ENCODE assay signal across 10 cellular contexts in genomic region chr10:30820282-30820991, GRCh38.
DNase-seq lines count a peak whose midpoint lies in the region; ATAC-seq, FAIRE-seq and TF ChIP-seq lines count a peak whose summit lies in the region.
"Had no signal": no experiment of that assay in that cellular context is flagged by ENCODE, and none has a peak within 500 bp of the region (broad histone marks: within the 10 kb centered on the region; RNA-seq: fewer than 3 reads in every experiment).

No MANE protein-coding gene starts in this region.

- no peak for ATAC-seq in lower lobe of right lung

- H3K36me3 ChIP-seq in lower lobe of right lung (no peaks in the 10 kb centered on the region), kidney (ENCODE audit: control insufficient read depth in 1 of 2, insufficient read depth in 2 of 2, low read length in 2 of 2) (no peaks in the 10 kb centered on the region)

- H3K9ac ChIP-seq in kidney (ENCODE audit: low read length in 2 of 2) = no peak overlapping the region

- no peak overlapping the region for H3K4me3 Mint-ChIP-seq in endothelial cell (ENCODE audit: unreplicated experiment)
- H3K4me3 Mint-ChIP-seq in type B pancreatic cell = peak overlapping the region; percentile 20

- H3K27ac ChIP-seq in lower lobe of right lung = peak overlapping the region; percentile 5
- H3K27ac ChIP-seq in kidney (ENCODE audit: low read depth in 2 of 2, low read length in 2 of 2) = no peak overlapping the region

- H3K36me3 Mint-ChIP-seq in endothelial cell (ENCODE audit: low read depth, unreplicated experiment) = peaks cover 3% of the 10 kb centered on the region
- H3K36me3 Mint-ChIP-seq in type B pancreatic cell = no peaks in the 10 kb centered on the region

- FAIRE-seq in kidney (lab: Jason Lieb, UNC) = no peak

- H3K4me1 Mint-ChIP-seq in endothelial cell (ENCODE audit: unreplicated experiment) (peaks cover 22% of the 10 kb centered on the region), type B pancreatic cell (ENCODE audit: unreplicated experiment) (peaks cover 50% of the 10 kb centered on the region)

- intact Hi-C loops in lower lobe of right lung (cut with DNase I) = no loop called here
- intact Hi-C loops in posterior cingulate gyrus (cut with DNase I) = no loop called here
- intact Hi-C loops in kidney (cut with DNase I) = no loop called here

- H3K9me3 ChIP-seq in lower lobe of right lung (no peaks in the 10 kb centered on the region), kidney (ENCODE audit: control insufficient read depth in 1 of 2, low read length in 2 of 2) (no peaks in the 10 kb centered on the region)

- no peak for TF ChIP-seq CTCF in endothelial cell (IDR thresholded peaks at IDR 0.05; ENCODE audit: unreplicated experiment)
- TF ChIP-seq CTCF in lower lobe of right lung (IDR thresholded peaks at IDR 0.05) = no peak
- no peak for TF ChIP-seq CTCF in type B pancreatic cell (conservative IDR thresholded peaks at IDR 0.05)
- no peak for TF ChIP-seq CTCF in kidney (IDR thresholded peaks at IDR 0.05; ENCODE audit: borderline replicate concordance, extremely low read depth, insufficient read depth)

- H3K27me3 Mint-ChIP-seq in endothelial cell (ENCODE audit: unreplicated experiment) = peaks cover 2% of the 10 kb centered on the region
- no peaks in the 10 kb centered on the region for H3K27me3 Mint-ChIP-seq in type B pancreatic cell

- H3K27ac Mint-ChIP-seq in endothelial cell (ENCODE audit: unreplicated experiment) (peak overlapping the region; percentile 37), type B pancreatic cell (peak overlapping the region; percentile 7)

- H3K4me3 ChIP-seq in lower lobe of right lung (no peak overlapping the region), kidney (ENCODE audit: low read length in 2 of 2) (no peak overlapping the region)

- H3K9me3 Mint-ChIP-seq in endothelial cell (ENCODE audit: unreplicated experiment) (no peaks in the 10 kb centered on the region), type B pancreatic cell (no peaks in the 10 kb centered on the region)

- H3K27me3 ChIP-seq in lower lobe of right lung (ENCODE audit: low read depth) = no peaks in the 10 kb centered on the region

- H3K4me1 ChIP-seq in lower lobe of right lung = peaks cover 12% of the 10 kb centered on the region
- H3K4me1 ChIP-seq in kidney (ENCODE audit: control insufficient read depth in 1 of 2, insufficient read depth in 1 of 2, low read depth in 1 of 2, low read length in 2 of 2) = peaks cover 15 to 16% of the 10 kb centered on the region in 2 donors

- peak; percentile 68 for DNase-seq in M059J (ENCODE audit: low read depth)
- DNase-seq in endothelial cell (ENCODE audit: low spot score) = no peak
- DNase-seq in lower lobe of right lung = no peak
- no peak for DNase-seq in type B pancreatic cell (ENCODE audit: extremely low spot score, unreplicated experiment)
- no peak for DNase-seq in posterior cingulate gyrus
- no peak for DNase-seq in kidney
- DNase-seq in NCI-H345 treated with DMSO at 0.1 percent for 48 hours (lab: John Stamatoyannopoulos, UW; ENCODE audit: unreplicated experiment) = no peak
- DNase-seq: effector memory CD4-positive, alpha-beta T cell; KG1; stimulated activated CD4-positive, alpha-beta T cell treated with anti-CD3 and anti-CD28 coated beads, Interleukin-4, amount 100 ng/mL, for 1 hour had no signal
